Comparison of ENCODE assay signal across 1 cellular context in the genomic region with DNA sequence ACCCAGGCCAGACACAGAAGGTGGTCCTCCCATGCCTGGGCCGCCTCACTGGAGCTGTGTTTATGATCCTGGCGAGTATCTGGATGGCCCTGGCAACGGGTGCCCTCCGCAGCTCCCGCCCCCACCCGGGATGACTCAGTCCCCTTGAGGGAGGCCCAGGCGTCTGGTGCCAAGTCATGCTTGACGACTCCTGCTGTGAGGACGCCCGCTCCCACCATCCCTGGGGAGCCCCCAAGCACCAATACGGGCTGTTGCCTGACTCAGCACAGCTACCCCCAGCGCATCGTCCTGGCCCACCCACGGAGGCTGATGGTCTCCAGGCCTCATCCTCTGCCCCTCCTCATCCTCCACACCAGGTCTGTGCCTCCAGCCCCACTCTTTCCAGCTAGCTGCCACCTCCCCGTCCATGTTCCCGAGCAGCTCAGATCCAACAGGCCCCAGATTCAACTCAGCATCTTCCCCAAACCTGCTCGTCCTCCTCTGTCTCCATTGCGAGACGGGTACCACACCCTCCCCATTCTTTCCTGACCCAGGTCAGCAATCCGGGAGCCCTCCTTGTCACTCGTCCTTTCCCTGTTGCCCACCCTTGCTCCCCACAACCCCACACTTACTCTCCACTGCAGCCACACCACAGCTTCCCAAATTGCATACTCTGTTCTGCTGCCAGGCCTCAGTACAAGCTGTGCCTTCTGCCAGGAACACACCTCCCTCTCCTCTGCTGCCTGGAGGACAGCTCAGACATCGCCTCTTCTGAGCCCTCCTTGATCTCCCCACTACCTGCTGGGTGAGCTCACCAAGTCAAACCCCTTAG.
TF ChIP-seq lines count a peak whose summit lies in the region.

No MANE protein-coding gene starts in this region.

TF ChIP-seq in GM23338, 12 proteins besides CTCF, POLR2A, EP300 and RAD21 (continued from another document):
- TF ChIP-seq, protein P1, sequence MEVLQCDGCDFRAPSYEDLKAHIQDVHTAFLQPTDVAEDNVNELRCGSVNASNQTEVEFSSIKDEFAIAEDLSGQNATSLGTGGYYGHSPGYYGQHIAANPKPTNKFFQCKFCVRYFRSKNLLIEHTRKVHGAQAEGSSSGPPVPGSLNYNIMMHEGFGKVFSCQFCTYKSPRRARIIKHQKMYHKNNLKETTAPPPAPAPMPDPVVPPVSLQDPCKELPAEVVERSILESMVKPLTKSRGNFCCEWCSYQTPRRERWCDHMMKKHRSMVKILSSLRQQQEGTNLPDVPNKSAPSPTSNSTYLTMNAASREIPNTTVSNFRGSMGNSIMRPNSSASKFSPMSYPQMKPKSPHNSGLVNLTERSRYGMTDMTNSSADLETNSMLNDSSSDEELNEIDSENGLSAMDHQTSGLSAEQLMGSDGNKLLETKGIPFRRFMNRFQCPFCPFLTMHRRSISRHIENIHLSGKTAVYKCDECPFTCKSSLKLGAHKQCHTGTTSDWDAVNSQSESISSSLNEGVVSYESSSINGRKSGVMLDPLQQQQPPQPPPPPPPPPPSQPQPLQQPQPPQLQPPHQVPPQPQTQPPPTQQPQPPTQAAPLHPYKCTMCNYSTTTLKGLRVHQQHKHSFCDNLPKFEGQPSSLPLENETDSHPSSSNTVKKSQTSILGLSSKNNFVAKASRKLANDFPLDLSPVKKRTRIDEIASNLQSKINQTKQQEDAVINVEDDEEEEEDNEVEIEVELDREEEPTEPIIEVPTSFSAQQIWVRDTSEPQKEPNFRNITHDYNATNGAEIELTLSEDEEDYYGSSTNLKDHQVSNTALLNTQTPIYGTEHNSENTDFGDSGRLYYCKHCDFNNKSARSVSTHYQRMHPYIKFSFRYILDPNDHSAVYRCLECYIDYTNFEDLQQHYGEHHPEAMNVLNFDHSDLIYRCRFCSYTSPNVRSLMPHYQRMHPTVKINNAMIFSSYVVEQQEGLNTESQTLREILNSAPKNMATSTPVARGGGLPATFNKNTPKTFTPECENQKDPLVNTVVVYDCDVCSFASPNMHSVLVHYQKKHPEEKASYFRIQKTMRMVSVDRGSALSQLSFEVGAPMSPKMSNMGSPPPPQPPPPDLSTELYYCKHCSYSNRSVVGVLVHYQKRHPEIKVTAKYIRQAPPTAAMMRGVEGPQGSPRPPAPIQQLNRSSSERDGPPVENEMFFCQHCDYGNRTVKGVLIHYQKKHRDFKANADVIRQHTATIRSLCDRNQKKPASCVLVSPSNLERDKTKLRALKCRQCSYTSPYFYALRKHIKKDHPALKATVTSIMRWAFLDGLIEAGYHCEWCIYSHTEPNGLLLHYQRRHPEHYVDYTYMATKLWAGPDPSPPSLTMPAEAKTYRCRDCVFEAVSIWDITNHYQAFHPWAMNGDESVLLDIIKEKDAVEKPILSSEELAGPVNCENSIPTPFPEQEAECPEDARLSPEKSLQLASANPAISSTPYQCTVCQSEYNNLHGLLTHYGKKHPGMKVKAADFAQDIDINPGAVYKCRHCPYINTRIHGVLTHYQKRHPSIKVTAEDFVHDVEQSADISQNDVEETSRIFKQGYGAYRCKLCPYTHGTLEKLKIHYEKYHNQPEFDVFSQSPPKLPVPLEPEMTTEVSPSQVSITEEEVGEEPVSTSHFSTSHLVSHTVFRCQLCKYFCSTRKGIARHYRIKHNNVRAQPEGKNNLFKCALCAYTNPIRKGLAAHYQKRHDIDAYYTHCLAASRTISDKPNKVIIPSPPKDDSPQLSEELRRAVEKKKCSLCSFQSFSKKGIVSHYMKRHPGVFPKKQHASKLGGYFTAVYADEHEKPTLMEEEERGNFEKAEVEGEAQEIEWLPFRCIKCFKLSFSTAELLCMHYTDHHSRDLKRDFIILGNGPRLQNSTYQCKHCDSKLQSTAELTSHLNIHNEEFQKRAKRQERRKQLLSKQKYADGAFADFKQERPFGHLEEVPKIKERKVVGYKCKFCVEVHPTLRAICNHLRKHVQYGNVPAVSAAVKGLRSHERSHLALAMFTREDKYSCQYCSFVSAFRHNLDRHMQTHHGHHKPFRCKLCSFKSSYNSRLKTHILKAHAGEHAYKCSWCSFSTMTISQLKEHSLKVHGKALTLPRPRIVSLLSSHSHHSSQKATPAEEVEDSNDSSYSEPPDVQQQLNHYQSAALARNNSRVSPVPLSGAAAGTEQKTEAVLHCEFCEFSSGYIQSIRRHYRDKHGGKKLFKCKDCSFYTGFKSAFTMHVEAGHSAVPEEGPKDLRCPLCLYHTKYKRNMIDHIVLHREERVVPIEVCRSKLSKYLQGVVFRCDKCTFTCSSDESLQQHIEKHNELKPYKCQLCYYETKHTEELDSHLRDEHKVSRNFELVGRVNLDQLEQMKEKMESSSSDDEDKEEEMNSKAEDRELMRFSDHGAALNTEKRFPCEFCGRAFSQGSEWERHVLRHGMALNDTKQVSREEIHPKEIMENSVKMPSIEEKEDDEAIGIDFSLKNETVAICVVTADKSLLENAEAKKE (CRISPR knock-in tag; IDR thresholded peaks at IDR 0.05) = no peak
- TF ChIP-seq, protein P2, sequence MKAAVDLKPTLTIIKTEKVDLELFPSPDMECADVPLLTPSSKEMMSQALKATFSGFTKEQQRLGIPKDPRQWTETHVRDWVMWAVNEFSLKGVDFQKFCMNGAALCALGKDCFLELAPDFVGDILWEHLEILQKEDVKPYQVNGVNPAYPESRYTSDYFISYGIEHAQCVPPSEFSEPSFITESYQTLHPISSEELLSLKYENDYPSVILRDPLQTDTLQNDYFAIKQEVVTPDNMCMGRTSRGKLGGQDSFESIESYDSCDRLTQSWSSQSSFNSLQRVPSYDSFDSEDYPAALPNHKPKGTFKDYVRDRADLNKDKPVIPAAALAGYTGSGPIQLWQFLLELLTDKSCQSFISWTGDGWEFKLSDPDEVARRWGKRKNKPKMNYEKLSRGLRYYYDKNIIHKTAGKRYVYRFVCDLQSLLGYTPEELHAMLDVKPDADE (IDR thresholded peaks at IDR 0.05) = no peak
- TF ChIP-seq CREB1 (CRISPR knock-in tag; IDR thresholded peaks at IDR 0.05; ENCODE audit: low read depth) (no peak), EZH2phosphoT487 (IDR thresholded peaks at IDR 0.05; ENCODE audit: unreplicated experiment) (no peak), NANOG (IDR thresholded peaks at IDR 0.05; ENCODE audit: borderline replicate concordance) (no peak), STAT1 (IDR thresholded peaks at IDR 0.05; ENCODE audit: unreplicated experiment) (no peak), POLR2AphosphoS5 (IDR thresholded peaks at IDR 0.05; ENCODE audit: low read depth) (no peak), ZNF331 (CRISPR knock-in tag; IDR thresholded peaks at IDR 0.05; ENCODE audit: low read depth) (no peak), EZH2 (IDR thresholded peaks at IDR 0.05; ENCODE audit: low read depth, unreplicated experiment) (no peak)
- TF ChIP-seq, protein P3, sequence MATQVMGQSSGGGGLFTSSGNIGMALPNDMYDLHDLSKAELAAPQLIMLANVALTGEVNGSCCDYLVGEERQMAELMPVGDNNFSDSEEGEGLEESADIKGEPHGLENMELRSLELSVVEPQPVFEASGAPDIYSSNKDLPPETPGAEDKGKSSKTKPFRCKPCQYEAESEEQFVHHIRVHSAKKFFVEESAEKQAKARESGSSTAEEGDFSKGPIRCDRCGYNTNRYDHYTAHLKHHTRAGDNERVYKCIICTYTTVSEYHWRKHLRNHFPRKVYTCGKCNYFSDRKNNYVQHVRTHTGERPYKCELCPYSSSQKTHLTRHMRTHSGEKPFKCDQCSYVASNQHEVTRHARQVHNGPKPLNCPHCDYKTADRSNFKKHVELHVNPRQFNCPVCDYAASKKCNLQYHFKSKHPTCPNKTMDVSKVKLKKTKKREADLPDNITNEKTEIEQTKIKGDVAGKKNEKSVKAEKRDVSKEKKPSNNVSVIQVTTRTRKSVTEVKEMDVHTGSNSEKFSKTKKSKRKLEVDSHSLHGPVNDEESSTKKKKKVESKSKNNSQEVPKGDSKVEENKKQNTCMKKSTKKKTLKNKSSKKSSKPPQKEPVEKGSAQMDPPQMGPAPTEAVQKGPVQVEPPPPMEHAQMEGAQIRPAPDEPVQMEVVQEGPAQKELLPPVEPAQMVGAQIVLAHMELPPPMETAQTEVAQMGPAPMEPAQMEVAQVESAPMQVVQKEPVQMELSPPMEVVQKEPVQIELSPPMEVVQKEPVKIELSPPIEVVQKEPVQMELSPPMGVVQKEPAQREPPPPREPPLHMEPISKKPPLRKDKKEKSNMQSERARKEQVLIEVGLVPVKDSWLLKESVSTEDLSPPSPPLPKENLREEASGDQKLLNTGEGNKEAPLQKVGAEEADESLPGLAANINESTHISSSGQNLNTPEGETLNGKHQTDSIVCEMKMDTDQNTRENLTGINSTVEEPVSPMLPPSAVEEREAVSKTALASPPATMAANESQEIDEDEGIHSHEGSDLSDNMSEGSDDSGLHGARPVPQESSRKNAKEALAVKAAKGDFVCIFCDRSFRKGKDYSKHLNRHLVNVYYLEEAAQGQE (IDR thresholded peaks at IDR 0.05; ENCODE audit: unreplicated experiment) = no peak
